In genomic region chr11:117223741-117224685, GRCh38 we compare ENCODE assay signal across 1 cellular context.
TF ChIP-seq lines count a peak whose summit lies in the region.

No MANE protein-coding gene starts in this region.

TF ChIP-seq in K562, 482 proteins besides CTCF, POLR2A, EP300 and RAD21 (continued from another document):
- TF ChIP-seq, protein P1, sequence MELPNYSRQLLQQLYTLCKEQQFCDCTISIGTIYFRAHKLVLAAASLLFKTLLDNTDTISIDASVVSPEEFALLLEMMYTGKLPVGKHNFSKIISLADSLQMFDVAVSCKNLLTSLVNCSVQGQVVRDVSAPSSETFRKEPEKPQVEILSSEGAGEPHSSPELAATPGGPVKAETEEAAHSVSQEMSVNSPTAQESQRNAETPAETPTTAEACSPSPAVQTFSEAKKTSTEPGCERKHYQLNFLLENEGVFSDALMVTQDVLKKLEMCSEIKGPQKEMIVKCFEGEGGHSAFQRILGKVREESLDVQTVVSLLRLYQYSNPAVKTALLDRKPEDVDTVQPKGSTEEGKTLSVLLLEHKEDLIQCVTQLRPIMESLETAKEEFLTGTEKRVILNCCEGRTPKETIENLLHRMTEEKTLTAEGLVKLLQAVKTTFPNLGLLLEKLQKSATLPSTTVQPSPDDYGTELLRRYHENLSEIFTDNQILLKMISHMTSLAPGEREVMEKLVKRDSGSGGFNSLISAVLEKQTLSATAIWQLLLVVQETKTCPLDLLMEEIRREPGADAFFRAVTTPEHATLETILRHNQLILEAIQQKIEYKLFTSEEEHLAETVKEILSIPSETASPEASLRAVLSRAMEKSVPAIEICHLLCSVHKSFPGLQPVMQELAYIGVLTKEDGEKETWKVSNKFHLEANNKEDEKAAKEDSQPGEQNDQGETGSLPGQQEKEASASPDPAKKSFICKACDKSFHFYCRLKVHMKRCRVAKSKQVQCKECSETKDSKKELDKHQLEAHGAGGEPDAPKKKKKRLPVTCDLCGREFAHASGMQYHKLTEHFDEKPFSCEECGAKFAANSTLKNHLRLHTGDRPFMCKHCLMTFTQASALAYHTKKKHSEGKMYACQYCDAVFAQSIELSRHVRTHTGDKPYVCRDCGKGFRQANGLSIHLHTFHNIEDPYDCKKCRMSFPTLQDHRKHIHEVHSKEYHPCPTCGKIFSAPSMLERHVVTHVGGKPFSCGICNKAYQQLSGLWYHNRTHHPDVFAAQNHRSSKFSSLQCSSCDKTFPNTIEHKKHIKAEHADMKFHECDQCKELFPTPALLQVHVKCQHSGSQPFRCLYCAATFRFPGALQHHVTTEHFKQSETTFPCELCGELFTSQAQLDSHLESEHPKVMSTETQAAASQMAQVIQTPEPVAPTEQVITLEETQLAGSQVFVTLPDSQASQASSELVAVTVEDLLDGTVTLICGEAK (IDR thresholded peaks at IDR 0.05): no peak
- TF ChIP-seq, protein P1 (CRISPR knock-in tag; IDR thresholded peaks at IDR 0.05): no peak
- TF ChIP-seq, protein P2, sequence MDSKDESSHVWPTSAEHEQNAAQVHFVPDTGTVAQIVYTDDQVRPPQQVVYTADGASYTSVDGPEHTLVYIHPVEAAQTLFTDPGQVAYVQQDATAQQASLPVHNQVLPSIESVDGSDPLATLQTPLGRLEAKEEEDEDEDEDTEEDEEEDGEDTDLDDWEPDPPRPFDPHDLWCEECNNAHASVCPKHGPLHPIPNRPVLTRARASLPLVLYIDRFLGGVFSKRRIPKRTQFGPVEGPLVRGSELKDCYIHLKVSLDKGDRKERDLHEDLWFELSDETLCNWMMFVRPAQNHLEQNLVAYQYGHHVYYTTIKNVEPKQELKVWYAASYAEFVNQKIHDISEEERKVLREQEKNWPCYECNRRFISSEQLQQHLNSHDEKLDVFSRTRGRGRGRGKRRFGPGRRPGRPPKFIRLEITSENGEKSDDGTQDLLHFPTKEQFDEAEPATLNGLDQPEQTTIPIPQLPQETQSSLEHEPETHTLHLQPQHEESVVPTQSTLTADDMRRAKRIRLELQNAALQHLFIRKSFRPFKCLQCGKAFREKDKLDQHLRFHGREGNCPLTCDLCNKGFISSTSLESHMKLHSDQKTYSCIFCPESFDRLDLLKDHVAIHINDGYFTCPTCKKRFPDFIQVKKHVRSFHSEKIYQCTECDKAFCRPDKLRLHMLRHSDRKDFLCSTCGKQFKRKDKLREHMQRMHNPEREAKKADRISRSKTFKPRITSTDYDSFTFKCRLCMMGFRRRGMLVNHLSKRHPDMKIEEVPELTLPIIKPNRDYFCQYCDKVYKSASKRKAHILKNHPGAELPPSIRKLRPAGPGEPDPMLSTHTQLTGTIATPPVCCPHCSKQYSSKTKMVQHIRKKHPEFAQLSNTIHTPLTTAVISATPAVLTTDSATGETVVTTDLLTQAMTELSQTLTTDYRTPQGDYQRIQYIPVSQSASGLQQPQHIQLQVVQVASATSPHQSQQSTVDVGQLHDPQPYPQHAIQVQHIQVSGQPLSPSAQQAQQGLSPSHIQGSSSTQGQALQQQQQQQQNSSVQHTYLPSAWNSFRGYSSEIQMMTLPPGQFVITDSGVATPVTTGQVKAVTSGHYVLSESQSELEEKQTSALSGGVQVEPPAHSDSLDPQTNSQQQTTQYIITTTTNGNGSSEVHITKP (IDR thresholded peaks at IDR 0.05; ENCODE audit: partially characterized antibody): peak; percentile 67
- TF ChIP-seq ZNF324 (CRISPR knock-in tag; IDR thresholded peaks at IDR 0.05) (no peak), ZNF551 (CRISPR knock-in tag; IDR thresholded peaks at IDR 0.05) (no peak), RUNX1 (IDR thresholded peaks at IDR 0.05; ENCODE audit: low read depth) (peak; percentile 80), ZNF778 (CRISPR knock-in tag; IDR thresholded peaks at IDR 0.05) (no peak), ELK3 (CRISPR knock-in tag; IDR thresholded peaks at IDR 0.05) (no peak), RBM15 (IDR thresholded peaks at IDR 0.05; ENCODE audit: insufficient read depth, low read length) (no peak), KLF1 (tag; IDR thresholded peaks at IDR 0.05) (peak; percentile 97), XRCC4 (IDR thresholded peaks at IDR 0.05; ENCODE audit: extremely low read depth, insufficient read depth, insufficient read length) (no peak), BRF2 (IDR thresholded peaks at IDR 0.05; ENCODE audit: borderline replicate concordance, insufficient read depth, insufficient read length) (no peak), ZNF316 (IDR thresholded peaks at IDR 0.05) (no peak), BMI1 (IDR thresholded peaks at IDR 0.05; ENCODE audit: low read length) (no peak), CC2D1A (IDR thresholded peaks at IDR 0.05) (peak; percentile 88; the same call in 1 of the 2 replicates), SMAD3 (CRISPR knock-in tag; conservative IDR thresholded peaks at IDR 0.05) (no peak), RNF2 (IDR thresholded peaks at IDR 0.05) (peak; percentile 29; the same call in 1 of the 2 replicates), CBX1 (IDR thresholded peaks at IDR 0.05; ENCODE audit: low read depth) (no peak), ZNF609 (CRISPR knock-in tag; IDR thresholded peaks at IDR 0.05; ENCODE audit: borderline replicate concordance) (no peak), OTX1 (CRISPR knock-in tag; IDR thresholded peaks at IDR 0.05) (no peak), CXXC5 (CRISPR knock-in tag; IDR thresholded peaks at IDR 0.05) (peak; percentile 45; the same call in 1 of the 2 replicates), TCFL5 (CRISPR knock-in tag; conservative IDR thresholded peaks at IDR 0.05) (no peak), FIP1L1 (IDR thresholded peaks at IDR 0.05; ENCODE audit: low read depth, low read length, poor library complexity, severe bottlenecking) (no peak), KLF10 (CRISPR knock-in tag; IDR thresholded peaks at IDR 0.05) (no peak)
- TF ChIP-seq, protein P3, sequence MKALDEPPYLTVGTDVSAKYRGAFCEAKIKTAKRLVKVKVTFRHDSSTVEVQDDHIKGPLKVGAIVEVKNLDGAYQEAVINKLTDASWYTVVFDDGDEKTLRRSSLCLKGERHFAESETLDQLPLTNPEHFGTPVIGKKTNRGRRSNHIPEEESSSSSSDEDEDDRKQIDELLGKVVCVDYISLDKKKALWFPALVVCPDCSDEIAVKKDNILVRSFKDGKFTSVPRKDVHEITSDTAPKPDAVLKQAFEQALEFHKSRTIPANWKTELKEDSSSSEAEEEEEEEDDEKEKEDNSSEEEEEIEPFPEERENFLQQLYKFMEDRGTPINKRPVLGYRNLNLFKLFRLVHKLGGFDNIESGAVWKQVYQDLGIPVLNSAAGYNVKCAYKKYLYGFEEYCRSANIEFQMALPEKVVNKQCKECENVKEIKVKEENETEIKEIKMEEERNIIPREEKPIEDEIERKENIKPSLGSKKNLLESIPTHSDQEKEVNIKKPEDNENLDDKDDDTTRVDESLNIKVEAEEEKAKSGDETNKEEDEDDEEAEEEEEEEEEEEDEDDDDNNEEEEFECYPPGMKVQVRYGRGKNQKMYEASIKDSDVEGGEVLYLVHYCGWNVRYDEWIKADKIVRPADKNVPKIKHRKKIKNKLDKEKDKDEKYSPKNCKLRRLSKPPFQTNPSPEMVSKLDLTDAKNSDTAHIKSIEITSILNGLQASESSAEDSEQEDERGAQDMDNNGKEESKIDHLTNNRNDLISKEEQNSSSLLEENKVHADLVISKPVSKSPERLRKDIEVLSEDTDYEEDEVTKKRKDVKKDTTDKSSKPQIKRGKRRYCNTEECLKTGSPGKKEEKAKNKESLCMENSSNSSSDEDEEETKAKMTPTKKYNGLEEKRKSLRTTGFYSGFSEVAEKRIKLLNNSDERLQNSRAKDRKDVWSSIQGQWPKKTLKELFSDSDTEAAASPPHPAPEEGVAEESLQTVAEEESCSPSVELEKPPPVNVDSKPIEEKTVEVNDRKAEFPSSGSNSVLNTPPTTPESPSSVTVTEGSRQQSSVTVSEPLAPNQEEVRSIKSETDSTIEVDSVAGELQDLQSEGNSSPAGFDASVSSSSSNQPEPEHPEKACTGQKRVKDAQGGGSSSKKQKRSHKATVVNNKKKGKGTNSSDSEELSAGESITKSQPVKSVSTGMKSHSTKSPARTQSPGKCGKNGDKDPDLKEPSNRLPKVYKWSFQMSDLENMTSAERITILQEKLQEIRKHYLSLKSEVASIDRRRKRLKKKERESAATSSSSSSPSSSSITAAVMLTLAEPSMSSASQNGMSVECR (CRISPR knock-in tag; IDR thresholded peaks at IDR 0.05): no peak
